ENCODE assay signal across 11 cellular contexts in the genomic region with DNA sequence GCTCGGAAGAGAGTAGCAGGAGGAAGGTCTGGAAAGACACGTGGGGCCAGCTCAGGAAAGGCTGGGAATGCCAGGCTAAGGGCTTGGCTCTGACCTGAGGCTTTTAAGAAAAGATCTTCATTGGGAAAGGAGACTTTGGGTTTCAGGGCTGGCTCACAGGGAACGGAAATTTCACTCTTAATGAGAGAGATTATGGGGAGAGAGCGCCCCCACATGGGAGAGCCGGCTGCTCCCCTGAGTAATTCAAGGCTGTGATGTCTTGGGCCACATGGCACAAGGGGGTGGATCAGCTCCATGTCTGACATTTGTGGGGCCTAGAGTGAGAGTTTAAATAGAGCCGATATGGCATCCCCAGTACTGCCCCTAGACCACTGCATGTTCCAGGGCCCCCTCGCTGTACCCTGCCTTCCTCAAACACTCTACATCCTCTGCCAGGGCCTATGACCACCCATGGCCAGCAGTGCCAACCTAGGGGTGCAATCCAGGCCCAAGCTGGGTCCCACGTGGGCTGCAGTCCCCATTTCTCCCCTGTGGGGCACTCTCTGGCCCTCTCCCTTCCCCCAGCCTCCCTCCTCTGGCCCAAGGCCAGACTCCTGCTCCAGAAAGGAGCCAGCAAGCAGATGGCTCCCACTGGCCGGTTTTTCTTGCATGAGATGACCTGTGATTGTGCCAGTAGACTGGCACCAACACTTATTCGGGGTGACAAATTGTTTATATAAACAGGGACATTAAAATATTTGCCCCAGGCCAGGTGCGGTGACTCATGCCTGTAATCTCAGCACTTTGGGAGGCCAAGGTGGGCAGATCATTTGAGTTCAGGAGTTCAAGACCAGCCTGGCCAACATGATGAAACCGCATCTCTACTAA.
DNase-seq lines count a peak whose midpoint lies in the region; ATAC-seq and TF ChIP-seq lines count a peak whose summit lies in the region.
"Had no signal": no experiment of that assay in that cellular context is flagged by ENCODE, and none has a peak within 500 bp of the region (broad histone marks: within the 10 kb centered on the region; RNA-seq: fewer than 3 reads in every experiment).

No MANE protein-coding gene starts in this region.

- no TSS peak for BruUV-seq in Calu3 (replicated peaks; lab: Mats Ljungman, UMichigan)

- H3K36me3 Mint-ChIP-seq in Calu3 (ENCODE audit: insufficient read depth, unreplicated experiment), result no peaks in the 10 kb centered on the region
- H3K36me3 Mint-ChIP-seq in stimulated activated naive B cell treated with anti-CD40 and anti-IgM and Interleukin-4, amounts not matched to agents 10 μg/mL and 1 μg/mL and 100 μg/mL, for 72 hours, result no peaks in the 10 kb centered on the region

- DNase-seq in Calu3, result peak; percentile 23
- DNase-seq in NCI-H1694 treated with DMSO at 0.1 percent for 48 hours (lab: John Stamatoyannopoulos, UW), result peak; percentile 1
- no peak for DNase-seq in epithelial cell of proximal tubule (ENCODE audit: low read depth)
- no peak for DNase-seq in LoVo (ENCODE audit: low spot score)
- no peak for DNase-seq in stimulated activated naive B cell treated with anti-CD40 and anti-IgM and Interleukin-4, amounts not matched to agents 10 μg/mL and 1 μg/mL and 100 μg/mL, for 72 hours
- no peak for DNase-seq in activated effector memory CD4-positive, alpha-beta T cell treated with anti-CD3 and anti-CD28 coated beads, Interleukin-2, amount 50 U/mL, for 16 hours
- DNase-seq: glutamatergic neuron; NCI-H2081; stimulated activated naive CD4-positive, alpha-beta T cell had no signal

- no peaks in the 10 kb centered on the region for H3K4me1 Mint-ChIP-seq in Calu3 (ENCODE audit: low read depth, unreplicated experiment)
- H3K4me1 Mint-ChIP-seq in stimulated activated naive B cell treated with anti-CD40 and anti-IgM and Interleukin-4, amounts not matched to agents 10 μg/mL and 1 μg/mL and 100 μg/mL, for 72 hours, result no peaks in the 10 kb centered on the region

- H3K27ac Mint-ChIP-seq in Calu3 (ENCODE audit: unreplicated experiment), result no peak overlapping the region
- H3K27ac Mint-ChIP-seq in stimulated activated naive B cell treated with anti-CD40 and anti-IgM and Interleukin-4, amounts not matched to agents 10 μg/mL and 1 μg/mL and 100 μg/mL, for 72 hours, result no peak overlapping the region

- TF ChIP-seq CTCF in Calu3 (IDR thresholded peaks at IDR 0.05; ENCODE audit: unreplicated experiment) (no peak), GM12873 (IDR thresholded peaks at IDR 0.05; ENCODE audit: insufficient read depth, low read depth, low read length, missing control alignments) (peak; percentile 77), epithelial cell of proximal tubule (conservative IDR thresholded peaks at IDR 0.05; ENCODE audit: low read depth, low read length) (peak; percentile 16)

- H3K9me3 Mint-ChIP-seq in Calu3 (ENCODE audit: low read depth, unreplicated experiment), result no peaks in the 10 kb centered on the region
- H3K9me3 Mint-ChIP-seq in stimulated activated naive B cell treated with anti-CD40 and anti-IgM and Interleukin-4, amounts not matched to agents 10 μg/mL and 1 μg/mL and 100 μg/mL, for 72 hours, result no peaks in the 10 kb centered on the region

- H3K4me3 ChIP-seq in epithelial cell of proximal tubule (ENCODE audit: low read depth, low read length), result no peak overlapping the region

- H3K4me3 Mint-ChIP-seq in Calu3 (ENCODE audit: low read depth, unreplicated experiment), result no peak overlapping the region
- H3K4me3 Mint-ChIP-seq in stimulated activated naive B cell treated with anti-CD40 and anti-IgM and Interleukin-4, amounts not matched to agents 10 μg/mL and 1 μg/mL and 100 μg/mL, for 72 hours, result no peak overlapping the region

- no peak for ATAC-seq in stimulated activated naive B cell treated with anti-CD40 and anti-IgM and Interleukin-4, amounts not matched to agents 10 μg/mL and 1 μg/mL and 100 μg/mL, for 72 hours (replicated peaks)
- ATAC-seq in HG03025 (IDR thresholded peaks at IDR 0.05; ENCODE audit: low FRiP score, unreplicated experiment), result no peak

- H3K27me3 Mint-ChIP-seq in Calu3 (ENCODE audit: unreplicated experiment), result peaks cover 45% of the 10 kb centered on the region
- peaks cover 23% of the 10 kb centered on the region in 2 donors for H3K27me3 Mint-ChIP-seq in stimulated activated naive B cell treated with anti-CD40 and anti-IgM and Interleukin-4, amounts not matched to agents 10 μg/mL and 1 μg/mL and 100 μg/mL, for 72 hours

- intact Hi-C loops in Calu3 (cut with micrococcal nuclease; ENCODE audit: unreplicated experiment), result no loop called here

- CTCF ChIA-PET in Calu3 (lab: Charles Lee), result interaction anchor here (1.0 to 1.5 kb wide), 2 partner anchors 9 to 117 kb away, joined by 4 read pairs; no protein-coding TSS in a partner anchor

Comparison
In these comparisons a context has a peak if more than half of its experiments do, and no peak if none do; other contexts are left out.
1. DNase-seq: peak in Calu3 (single experiment) and NCI-H1694 treated with DMSO at 0.1 percent for 48 hours (single experiment); none in epithelial cell of proximal tubule (single experiment), LoVo (single experiment), stimulated activated naive B cell treated with anti-CD40 and anti-IgM and Interleukin-4, amounts not matched to agents 10 μg/mL and 1 μg/mL and 100 μg/mL, for 72 hours (single experiment) and activated effector memory CD4-positive, alpha-beta T cell treated with anti-CD3 and anti-CD28 coated beads, Interleukin-2, amount 50 U/mL, for 16 hours (single experiment).